Comparison of ENCODE assay signal across 14 cellular contexts in genomic region chr16:725463-726187, GRCh38. TPM values are rescaled to one million over a fixed set of nuclear protein-coding genes. Genes with fewer than 3 reads are reported as not detected.
DNase-seq lines count a peak whose midpoint lies in the region; ATAC-seq and TF ChIP-seq lines count a peak whose summit lies in the region.
"Had no signal": no experiment of that assay in that cellular context is flagged by ENCODE, and none has a peak within 500 bp of the region (broad histone marks: within the 10 kb centered on the region; RNA-seq: fewer than 3 reads in every experiment).

No MANE protein-coding gene starts in this region.

- H3K4me3 Mint-ChIP-seq in activated naive CD8-positive, alpha-beta T cell treated with anti-CD3 and anti-CD28 coated beads, Interleukin-2, amount 50 U/mL, for 24 hours: peak overlapping the region; percentile 45
- no peak overlapping the region for H3K4me3 Mint-ChIP-seq in activated naive CD8-positive, alpha-beta T cell treated with anti-CD3 and anti-CD28 coated beads for 36 hours
- H3K4me3 Mint-ChIP-seq in type B pancreatic cell: no peak overlapping the region

- no peaks in the 10 kb centered on the region for H3K9me3 Mint-ChIP-seq in activated naive CD8-positive, alpha-beta T cell treated with anti-CD3 and anti-CD28 coated beads, Interleukin-2, amount 50 U/mL, for 24 hours
- no peaks in the 10 kb centered on the region for H3K9me3 Mint-ChIP-seq in activated naive CD8-positive, alpha-beta T cell treated with anti-CD3 and anti-CD28 coated beads for 36 hours
- no peaks in the 10 kb centered on the region for H3K9me3 Mint-ChIP-seq in type B pancreatic cell
- H3K9me3 Mint-ChIP-seq: activated T-helper 17 cell treated with anti-CD3 and anti-CD28 coated beads, Interleukin-2, amount 50 U/mL, for 72 hours had no signal

- H3K36me3 Mint-ChIP-seq in activated naive CD8-positive, alpha-beta T cell treated with anti-CD3 and anti-CD28 coated beads, Interleukin-2, amount 50 U/mL, for 24 hours (ENCODE audit: low read depth): no peaks in the 10 kb centered on the region
- no peaks in the 10 kb centered on the region for H3K36me3 Mint-ChIP-seq in activated naive CD8-positive, alpha-beta T cell treated with anti-CD3 and anti-CD28 coated beads for 36 hours
- no peaks in the 10 kb centered on the region for H3K36me3 Mint-ChIP-seq in type B pancreatic cell

- H3K4me3 ChIP-seq in endocrine pancreas (ENCODE audit: control insufficient read depth, insufficient read depth, low read length): no peak overlapping the region

- H3K27me3 Mint-ChIP-seq in activated naive CD8-positive, alpha-beta T cell treated with anti-CD3 and anti-CD28 coated beads, Interleukin-2, amount 50 U/mL, for 24 hours: no peaks in the 10 kb centered on the region
- no peaks in the 10 kb centered on the region for H3K27me3 Mint-ChIP-seq in activated naive CD8-positive, alpha-beta T cell treated with anti-CD3 and anti-CD28 coated beads for 36 hours
- H3K27me3 Mint-ChIP-seq in type B pancreatic cell: no peaks in the 10 kb centered on the region
- H3K27me3 Mint-ChIP-seq: activated T-helper 17 cell treated with anti-CD3 and anti-CD28 coated beads, Interleukin-2, amount 50 U/mL, for 72 hours had no signal

- no peaks in the 10 kb centered on the region for H3K27me3 ChIP-seq in endocrine pancreas (ENCODE audit: control insufficient read depth, insufficient read depth, low read length)
- H3K27me3 ChIP-seq: pancreas had no signal

- TF ChIP-seq CTCF in type B pancreatic cell (conservative IDR thresholded peaks at IDR 0.05): no peak

- no peaks in the 10 kb centered on the region for H3K4me1 ChIP-seq in endocrine pancreas (ENCODE audit: control insufficient read depth, insufficient read depth, low read length)

- no peaks in the 10 kb centered on the region for H3K9me3 ChIP-seq in endocrine pancreas (ENCODE audit: control insufficient read depth, low read length)
- H3K9me3 ChIP-seq: pancreas had no signal

- no peaks in the 10 kb centered on the region for H3K36me3 ChIP-seq in endocrine pancreas (ENCODE audit: control insufficient read depth, insufficient read depth, low read length)
- H3K36me3 ChIP-seq: pancreas had no signal

- peak overlapping the region; percentile 14 for H3K9ac ChIP-seq in endocrine pancreas (ENCODE audit: control insufficient read depth, insufficient read depth, low read length)

- DNase-seq in activated naive CD8-positive, alpha-beta T cell treated with anti-CD3 and anti-CD28 coated beads, Interleukin-2, amount 50 U/mL, for 24 hours: no peak
- DNase-seq in activated naive CD8-positive, alpha-beta T cell treated with anti-CD3 and anti-CD28 coated beads for 36 hours: no peak
- DNase-seq in NCI-H2171 (lab: John Stamatoyannopoulos, UW): peak; percentile 41
- DNase-seq in type B pancreatic cell (ENCODE audit: extremely low spot score, unreplicated experiment): no peak
- no peak for DNase-seq in COR-L47 (lab: John Stamatoyannopoulos, UW)
- no peak for DNase-seq in NCI-H524 (lab: John Stamatoyannopoulos, UW)
- no peak for DNase-seq in foreskin melanocyte
- DNase-seq: activated CD4-positive, alpha-beta T cell treated with anti-CD3 and anti-CD28 coated beads, Interleukin-2, amount 50 U/mL, for 48 hours; DND-41; NCI-H1105; NCI-H524 treated with DMSO at 0.1 percent for 48 hours had no signal

- H3K4me1 Mint-ChIP-seq in activated naive CD8-positive, alpha-beta T cell treated with anti-CD3 and anti-CD28 coated beads, Interleukin-2, amount 50 U/mL, for 24 hours: peaks cover 4% of the 10 kb centered on the region
- H3K4me1 Mint-ChIP-seq in activated naive CD8-positive, alpha-beta T cell treated with anti-CD3 and anti-CD28 coated beads for 36 hours: peaks cover 4% of the 10 kb centered on the region
- no peaks in the 10 kb centered on the region for H3K4me1 Mint-ChIP-seq in type B pancreatic cell (ENCODE audit: unreplicated experiment)
- H3K4me1 Mint-ChIP-seq: activated T-helper 17 cell treated with anti-CD3 and anti-CD28 coated beads, Interleukin-2, amount 50 U/mL, for 72 hours had no signal

- no peak overlapping the region for H3K27ac Mint-ChIP-seq in activated naive CD8-positive, alpha-beta T cell treated with anti-CD3 and anti-CD28 coated beads, Interleukin-2, amount 50 U/mL, for 24 hours
- H3K27ac Mint-ChIP-seq in activated naive CD8-positive, alpha-beta T cell treated with anti-CD3 and anti-CD28 coated beads for 36 hours: no peak overlapping the region
- peak overlapping the region; percentile 23 for H3K27ac Mint-ChIP-seq in type B pancreatic cell
- H3K27ac Mint-ChIP-seq: activated T-helper 17 cell treated with anti-CD3 and anti-CD28 coated beads, Interleukin-2, amount 50 U/mL, for 72 hours had no signal

- ATAC-seq in activated naive CD8-positive, alpha-beta T cell treated with anti-CD3 and anti-CD28 coated beads, Interleukin-2, amount 50 U/mL, for 24 hours: no peak

RNA-seq across cellular contexts. Expression of gene CCDC78, which starts 0.6 kb away (rescaled TPM):
- total RNA-seq in activated naive CD8-positive, alpha-beta T cell treated with anti-CD3 and anti-CD28 coated beads for 36 hours: 1 to 10 TPM; 6.5 to 8.1 TPM
- total RNA-seq in type B pancreatic cell (ENCODE audit: low replicate concordance): 1.2 and 3.9 TPM in 2 replicates

RNA-seq across cellular contexts. Expression of gene HAGHL, which starts 1.3 kb away (rescaled TPM):
- total RNA-seq in activated naive CD8-positive, alpha-beta T cell treated with anti-CD3 and anti-CD28 coated beads for 36 hours: 10 to 100 TPM; 22.9 to 24.4 TPM
- 5.6 and 8.5 TPM in 2 replicates for total RNA-seq in type B pancreatic cell (ENCODE audit: low replicate concordance)

RNA-seq across cellular contexts. Expression of gene ANTKMT, which starts 4.7 kb away (rescaled TPM):
- 10 to 100 TPM; 37.3 to 40.1 TPM for total RNA-seq in activated naive CD8-positive, alpha-beta T cell treated with anti-CD3 and anti-CD28 coated beads for 36 hours
- total RNA-seq in type B pancreatic cell (ENCODE audit: low replicate concordance): 33.5 and 34.8 TPM in 2 replicates

RNA-seq across cellular contexts. Expression of gene METRN, which starts 10.7 kb away (rescaled TPM):
- total RNA-seq in activated naive CD8-positive, alpha-beta T cell treated with anti-CD3 and anti-CD28 coated beads for 36 hours: 10 to 100 TPM; 22.3 to 25.3 TPM
- 37.0 and 97.1 TPM in 2 replicates for total RNA-seq in type B pancreatic cell (ENCODE audit: low replicate concordance)

RNA-seq across cellular contexts. Expression of gene CIAO3, which starts 15.2 kb away (rescaled TPM):
- total RNA-seq in activated naive CD8-positive, alpha-beta T cell treated with anti-CD3 and anti-CD28 coated beads for 36 hours: 10 to 100 TPM; 18.3 to 19.8 TPM
- 41.4 and 44.5 TPM in 2 replicates for total RNA-seq in type B pancreatic cell (ENCODE audit: low replicate concordance)
